ENCODE assay signal across 34 cellular contexts in the genomic region with DNA sequence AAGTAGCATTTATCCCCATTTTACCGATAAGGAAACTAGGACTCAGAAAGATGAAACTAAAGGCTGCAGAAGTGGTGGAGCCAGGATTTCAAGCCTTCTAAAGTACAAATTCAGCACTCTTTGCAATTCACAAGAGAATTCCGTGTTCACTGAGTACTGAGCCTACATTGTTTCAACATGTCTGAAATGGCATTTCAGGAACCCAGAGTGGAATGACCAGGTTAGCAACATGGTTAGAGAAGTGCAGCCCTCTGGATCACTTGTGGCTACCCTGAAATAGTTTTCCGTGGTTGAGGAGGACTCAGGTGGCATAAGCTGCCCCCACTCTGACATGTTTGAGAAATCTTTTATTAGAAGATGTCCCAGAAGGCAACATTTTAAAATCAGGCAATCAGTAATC. TPM values are rescaled to one million over a fixed set of nuclear protein-coding genes. Genes with fewer than 3 reads are reported as not detected.
DNase-seq lines count a peak whose midpoint lies in the region; ATAC-seq and TF ChIP-seq lines count a peak whose summit lies in the region.
"Had no signal": no experiment of that assay in that cellular context is flagged by ENCODE, and none has a peak within 500 bp of the region (broad histone marks: within the 10 kb centered on the region; RNA-seq: fewer than 3 reads in every experiment).

No MANE protein-coding gene starts in this region.

- no peak overlapping the region for H3K27ac ChIP-seq in mesenchymal stem cell (ENCODE audit: low read length, poor library complexity, severe bottlenecking)
- H3K27ac ChIP-seq: adrenal gland, colonic mucosa, GM23248, PC-9, stomach, tibial nerve had no signal

- H2AK5ac ChIP-seq in mesenchymal stem cell (ENCODE audit: low read length, severe bottlenecking), result no peak overlapping the region

- H2BK5ac ChIP-seq in mesenchymal stem cell (ENCODE audit: low read depth, low read length, poor library complexity, severe bottlenecking), result no peak overlapping the region

- H3K4me3 Mint-ChIP-seq in type B pancreatic cell, result peak overlapping the region; percentile 30
- H3K4me3 Mint-ChIP-seq: activated naive CD4-positive, alpha-beta T cell treated with anti-CD3 and anti-CD28 coated beads for 36 hours; activated T-helper 1 cell treated with anti-CD3 and anti-CD28 coated beads, Interleukin-12 subunit alpha, Interleukin-12 subunit beta, Interleukin-2, Interleukin-4 antibody, amounts not matched to agents 30 ng/mL and 10 ng/mL and 1 ng/mL, durations not matched to agents 14 hours and 24 hours and 36 hours; HFFc6; naive thymus-derived CD4-positive, alpha-beta T cell had no signal

- DNase-seq in NCI-H510A treated with DMSO at 0.1 percent for 48 hours (lab: John Stamatoyannopoulos, UW) (peak; percentile 100), choroid plexus epithelial cell (ENCODE audit: low read depth) (peak; percentile 33), mesenchymal stem cell (no peak), type B pancreatic cell (ENCODE audit: extremely low spot score, unreplicated experiment) (no peak)
- DNase-seq: activated CD4-positive, alpha-beta T cell treated with anti-CD3 and anti-CD28 coated beads, Interleukin-2, amount 50 U/mL, for 48 hours; activated CD4-positive, CD25-positive, alpha-beta regulatory T cell; activated CD8-positive, alpha-beta memory T cell treated with anti-CD3 and anti-CD28 coated beads, Interleukin-2, amount 50 U/mL, for 4 hours; activated naive CD4-positive, alpha-beta T cell treated with anti-CD3 and anti-CD28 coated beads for 36 hours; adrenal gland; colonic mucosa; effector CD8-positive, alpha-beta T cell; erythroblast; foreskin melanocyte; GM23248; HFFc6; Kasumi-1; left colon; MV-4-11; naive thymus-derived CD4-positive, alpha-beta T cell; NCI-H1436 treated with DMSO at 0.1 percent for 48 hours; NCI-H2171 treated with DMSO at 0.1 percent for 48 hours; NCI-H526 treated with DMSO at 0.1 percent for 48 hours; PC-9; SIG-M5; stomach had no signal

- H3K79me1 ChIP-seq in mesenchymal stem cell (replicated peaks; ENCODE audit: low read length, poor library complexity, severe bottlenecking), result no peaks in the 10 kb centered on the region

- no peak overlapping the region for H2BK120ac ChIP-seq in mesenchymal stem cell (ENCODE audit: low read depth, low read length)

- H3K9ac ChIP-seq in mesenchymal stem cell (ENCODE audit: low read length), result peak overlapping the region; percentile 28
- H3K9ac ChIP-seq: GM23248 had no signal

- no peak overlapping the region for H4K8ac ChIP-seq in mesenchymal stem cell (ENCODE audit: low read length)

- no peak for TF ChIP-seq POLR2A in GM18505 (IDR thresholded peaks at IDR 0.05; ENCODE audit: borderline replicate concordance, extremely low read depth, insufficient read depth, insufficient read length)

- H2BK12ac ChIP-seq in mesenchymal stem cell (ENCODE audit: low read length in 2 of 2), result no peak overlapping the region

- no peak overlapping the region for H3K18ac ChIP-seq in mesenchymal stem cell (ENCODE audit: low read depth in 1 of 2, low read length in 2 of 2)

- no peak overlapping the region for H3K4ac ChIP-seq in mesenchymal stem cell (ENCODE audit: low read depth in 1 of 2, low read length in 2 of 2)

- H3K23ac ChIP-seq in mesenchymal stem cell (ENCODE audit: low read length in 2 of 2), result no peak overlapping the region

- H3K9me3 ChIP-seq in mesenchymal stem cell (ENCODE audit: control insufficient read depth, low read length), result no peaks in the 10 kb centered on the region
- H3K9me3 ChIP-seq: adrenal gland, breast epithelium, colonic mucosa, stomach, tibial nerve had no signal

- peaks cover 55% of the 10 kb centered on the region for H3K4me1 Mint-ChIP-seq in type B pancreatic cell (ENCODE audit: unreplicated experiment)

- H3K36me3 Mint-ChIP-seq in type B pancreatic cell, result no peaks in the 10 kb centered on the region
- H3K36me3 Mint-ChIP-seq: naive thymus-derived CD4-positive, alpha-beta T cell had no signal

- no peak for TF ChIP-seq CTCF in choroid plexus epithelial cell (conservative IDR thresholded peaks at IDR 0.05; ENCODE audit: low read depth, low read length)
- TF ChIP-seq CTCF in type B pancreatic cell (conservative IDR thresholded peaks at IDR 0.05), result no peak

- H3K27me3 ChIP-seq in mesenchymal stem cell (ENCODE audit: control insufficient read depth in 1 of 2, insufficient read depth in 1 of 2, low read length in 2 of 2), result peaks cover 26 to 71% of the 10 kb centered on the region in 2 experiments
- H3K27me3 ChIP-seq: breast epithelium, colonic mucosa had no signal

- no peaks in the 10 kb centered on the region for H3K36me3 ChIP-seq in mesenchymal stem cell (ENCODE audit: control insufficient read depth in 1 of 2, insufficient read depth in 2 of 2, low read depth in 1 of 2, low read length in 2 of 2)
- H3K36me3 ChIP-seq: adrenal gland, breast epithelium, colonic mucosa, stomach, tibial nerve had no signal

- peaks cover 2% of the 10 kb centered on the region for H3K4me1 ChIP-seq in mesenchymal stem cell (ENCODE audit: control insufficient read depth, insufficient read depth, low read depth, low read length)
- H3K4me1 ChIP-seq: adrenal gland, colonic mucosa had no signal

- no peaks in the 10 kb centered on the region for H3K9me3 Mint-ChIP-seq in type B pancreatic cell
- H3K9me3 Mint-ChIP-seq: activated naive CD4-positive, alpha-beta T cell treated with anti-CD3 and anti-CD28 coated beads for 36 hours; activated T-helper 1 cell treated with anti-CD3 and anti-CD28 coated beads, Interleukin-12 subunit alpha, Interleukin-12 subunit beta, Interleukin-2, Interleukin-4 antibody, amounts not matched to agents 30 ng/mL and 10 ng/mL and 1 ng/mL, durations not matched to agents 14 hours and 24 hours and 36 hours; CD14-positive monocyte; HFFc6 had no signal

- peaks cover 4% of the 10 kb centered on the region for H3K27me3 Mint-ChIP-seq in type B pancreatic cell

- no peak overlapping the region for H2AFZ ChIP-seq in mesenchymal stem cell (ENCODE audit: low read depth, low read length)
- H2AFZ ChIP-seq: GM23248, PC-9 had no signal

- H2BK15ac ChIP-seq in mesenchymal stem cell (ENCODE audit: low read depth, poor library complexity, severe bottlenecking), result no peak overlapping the region

- ATAC-seq in HG03432 (IDR thresholded peaks at IDR 0.05; ENCODE audit: unreplicated experiment) (no peak), GM18505 (IDR thresholded peaks at IDR 0.05; ENCODE audit: unreplicated experiment) (no peak), GM19395 (IDR thresholded peaks at IDR 0.05; ENCODE audit: unreplicated experiment) (no peak)
- ATAC-seq: GM12878; HepG2; left colon; naive thymus-derived CD4-positive, alpha-beta T cell had no signal

- WGBS in mesenchymal stem cell, result 86% methylated on average over 3 of the region's 3 CpGs

- H4K91ac ChIP-seq in mesenchymal stem cell (ENCODE audit: low read length), result no peak overlapping the region

- H3K4me3 ChIP-seq in choroid plexus epithelial cell (ENCODE audit: low read depth, low read length) (no peak overlapping the region), mesenchymal stem cell (ENCODE audit: insufficient read depth in 1 of 2, low read depth in 1 of 2, low read length in 2 of 2) (peak overlapping the region in 1 of 2 experiments; percentile 39)
- H3K4me3 ChIP-seq: adrenal gland, breast epithelium, colonic mucosa, GM12878, GM23248, PC-9, stomach, tibial nerve had no signal

- no peak overlapping the region for H3K4me2 ChIP-seq in mesenchymal stem cell (ENCODE audit: low read length, poor library complexity, severe bottlenecking)
- H3K4me2 ChIP-seq: PC-9 had no signal

- H3K14ac ChIP-seq in mesenchymal stem cell (ENCODE audit: low read length in 2 of 2), result no peak overlapping the region

- H3K27ac Mint-ChIP-seq in type B pancreatic cell, result peak overlapping the region; percentile 73
- H3K27ac Mint-ChIP-seq: activated naive CD4-positive, alpha-beta T cell treated with anti-CD3 and anti-CD28 coated beads for 36 hours; activated T-helper 1 cell treated with anti-CD3 and anti-CD28 coated beads, Interleukin-12 subunit alpha, Interleukin-12 subunit beta, Interleukin-2, Interleukin-4 antibody, amounts not matched to agents 30 ng/mL and 10 ng/mL and 1 ng/mL, durations not matched to agents 14 hours and 24 hours and 36 hours; HFFc6; naive thymus-derived CD4-positive, alpha-beta T cell had no signal

RNA-seq across cellular contexts. Expression of a gene that starts 6.6 kb away (rescaled TPM):
- 0.04 TPM for polyA plus RNA-seq in mesenchymal stem cell (2013, experiment 1 of 2)
- polyA plus RNA-seq in mesenchymal stem cell (2013, experiment 2 of 2), result 0.03 TPM
- 19.5 and 36.5 TPM in 2 replicates for total RNA-seq in type B pancreatic cell (ENCODE audit: low replicate concordance)

RNA-seq across cellular contexts. Expression of a gene that starts 11.8 kb away (rescaled TPM):
- polyA plus RNA-seq in mesenchymal stem cell (2013, experiment 1 of 2), result 10.1 TPM
- polyA plus RNA-seq in mesenchymal stem cell (2013, experiment 2 of 2), result 10.4 TPM
- 23.9 and 29.6 TPM in 2 replicates for total RNA-seq in type B pancreatic cell (ENCODE audit: low replicate concordance)

RNA-seq across cellular contexts. Expression of a gene that starts 59.8 kb away (rescaled TPM):
- 0.72 TPM for polyA plus RNA-seq in mesenchymal stem cell (2013, experiment 1 of 2)
- 0.67 TPM for polyA plus RNA-seq in mesenchymal stem cell (2013, experiment 2 of 2)
- total RNA-seq in type B pancreatic cell (ENCODE audit: low replicate concordance), result 6.1 and 7.3 TPM in 2 replicates
- total RNA-seq: HepG2 had no signal

Comparison
In these comparisons a context has a peak if more than half of its experiments do, and no peak if none do; other contexts are left out.
1. DNase-seq: peak in NCI-H510A treated with DMSO at 0.1 percent for 48 hours (single experiment) and choroid plexus epithelial cell (single experiment); none in mesenchymal stem cell (single experiment) and type B pancreatic cell (single experiment).